In genomic region chr11:83068573-83068972, GRCh38 we compare ENCODE assay signal across 1 cellular context.
TF ChIP-seq lines count a peak whose summit lies in the region.

No MANE protein-coding gene starts in this region.

TF ChIP-seq in IMR-90, 13 proteins besides CTCF, POLR2A, EP300 and RAD21:
- TF ChIP-seq FOS (IDR thresholded peaks at IDR 0.05; ENCODE audit: low read depth, low read length) (no peak), BHLHE40 (IDR thresholded peaks at IDR 0.05; ENCODE audit: low read depth, low read length) (no peak), MAFK (IDR thresholded peaks at IDR 0.05; ENCODE audit: low read depth, low read length) (no peak), RCOR1 (IDR thresholded peaks at IDR 0.05; ENCODE audit: insufficient replicate concordance, low read length) (no peak), CHD1 (IDR thresholded peaks at IDR 0.05; ENCODE audit: low read depth, low read length) (no peak), RFX5 (IDR thresholded peaks at IDR 0.05; ENCODE audit: low read depth, low read length) (no peak), MAZ (IDR thresholded peaks at IDR 0.05; ENCODE audit: borderline replicate concordance, low read depth, low read length) (no peak), CEBPB (IDR thresholded peaks at IDR 0.05; ENCODE audit: low read depth, low read length) (no peak), NFE2L2 (IDR thresholded peaks at IDR 0.05; ENCODE audit: low read depth, low read length) (no peak), MXI1 (IDR thresholded peaks at IDR 0.05; ENCODE audit: borderline replicate concordance, low read depth, low read length) (no peak), SMC3 (IDR thresholded peaks at IDR 0.05; ENCODE audit: low read depth, low read length) (no peak), ELK1 (IDR thresholded peaks at IDR 0.05; ENCODE audit: borderline replicate concordance, low read depth, low read length) (no peak), USF2 (IDR thresholded peaks at IDR 0.05; ENCODE audit: low read depth, low read length) (no peak)
TF ChIP-seq in IMR-90: peak in this region for 0.
